Comparison of ENCODE assay signal across 24 cellular contexts in the genomic region with DNA sequence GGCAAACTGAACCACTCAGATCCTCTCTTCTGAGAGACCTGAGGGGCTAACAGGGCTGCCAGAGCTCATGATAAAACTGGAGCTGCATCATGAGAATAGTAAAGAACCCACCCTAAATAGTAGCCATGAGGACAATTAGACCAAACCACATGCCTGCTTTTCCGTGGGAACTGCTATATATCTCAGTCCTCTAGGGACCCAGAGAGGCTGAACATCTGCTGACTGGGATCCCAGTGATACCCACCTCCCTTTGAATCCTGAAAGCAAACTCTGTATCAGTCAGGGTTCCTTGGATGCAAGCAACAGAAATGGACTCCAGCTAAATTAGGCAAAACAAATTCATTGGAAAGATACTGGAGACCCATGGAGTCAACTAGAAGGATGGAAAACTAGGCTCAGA. TPM values are rescaled to one million over a fixed set of nuclear protein-coding genes. Genes with fewer than 3 reads are reported as not detected.
DNase-seq lines count a peak whose midpoint lies in the region; ATAC-seq, FAIRE-seq and TF ChIP-seq lines count a peak whose summit lies in the region.
"Had no signal": no experiment of that assay in that cellular context is flagged by ENCODE, and none has a peak within 500 bp of the region (broad histone marks: within the 10 kb centered on the region; RNA-seq: fewer than 3 reads in every experiment).

No MANE protein-coding gene starts in this region.

- 82% methylated on average over 1 of the region's 1 CpG for WGBS in A549 (ENCODE audit: missing lambda C conversion rate)

- FAIRE-seq in A549 (lab: Jason Lieb, UNC): no peak
- FAIRE-seq: colon had no signal

- no peaks in the 10 kb centered on the region for H4K20me1 ChIP-seq in GM23338 (replicated peaks; ENCODE audit: insufficient read depth)

- intact Hi-C loops in head of caudate nucleus (cut with DNase I): no loop called here

- H3K4me2 ChIP-seq in A549: peak overlapping the region; percentile 47; the same call in 2 of the 3 replicates
- H3K4me2 ChIP-seq in GM23338: no peak overlapping the region

- H3K9me3 Mint-ChIP-seq in GM23338: peaks cover 11% of the 10 kb centered on the region; the same call in 2 of the 3 replicates
- no peaks in the 10 kb centered on the region for H3K9me3 Mint-ChIP-seq in activated naive CD4-positive, alpha-beta T cell treated with anti-CD3 and anti-CD28 coated beads, Interleukin-2, amount 50 U/mL, for 72 hours
- H3K9me3 Mint-ChIP-seq: activated T-helper 17 cell treated with anti-CD3 and anti-CD28 coated beads, Interleukin-2, amount 50 U/mL, for 72 hours; stimulated activated naive B cell treated with anti-CD40 and anti-IgM and Interleukin-4, amounts not matched to agents 10 μg/mL and 1 μg/mL and 100 μg/mL, for 72 hours had no signal

- no peaks in the 10 kb centered on the region for H3K36me3 ChIP-seq in GM23338 (ENCODE audit: insufficient read depth)
- H3K36me3 ChIP-seq in WERI-Rb-1: no peaks in the 10 kb centered on the region
- H3K36me3 ChIP-seq: left ventricle myocardium inferior had no signal

- no peak for TF ChIP-seq EP300 in A549 (IDR thresholded peaks at IDR 0.05)

- H3K27ac Mint-ChIP-seq in GM23338: no peak overlapping the region
- H3K27ac Mint-ChIP-seq in activated naive CD4-positive, alpha-beta T cell treated with anti-CD3 and anti-CD28 coated beads, Interleukin-2, amount 50 U/mL, for 72 hours: no peak overlapping the region
- H3K27ac Mint-ChIP-seq: activated T-helper 17 cell treated with anti-CD3 and anti-CD28 coated beads, Interleukin-2, amount 50 U/mL, for 72 hours; brain; CD4-positive, CD25-positive, alpha-beta regulatory T cell; nephron; stimulated activated naive B cell treated with anti-CD40 and anti-IgM and Interleukin-4, amounts not matched to agents 10 μg/mL and 1 μg/mL and 100 μg/mL, for 72 hours had no signal

- no peak overlapping the region for H2AFZ ChIP-seq in GM23338
- H2AFZ ChIP-seq: parathyroid adenoma had no signal

- H3K4me1 ChIP-seq in A549 (peaks cover 28% of the 10 kb centered on the region), GM23338 (ENCODE audit: insufficient read depth) (peaks cover 7% of the 10 kb centered on the region; the same call in 1 of the 2 replicates)
- H3K4me1 ChIP-seq: testis had no signal

- H3K27me3 Mint-ChIP-seq in GM23338 (ENCODE audit: insufficient read depth, low read depth, poor library complexity): peaks cover 15% of the 10 kb centered on the region
- H3K27me3 Mint-ChIP-seq: activated T-helper 17 cell treated with anti-CD3 and anti-CD28 coated beads, Interleukin-2, amount 50 U/mL, for 72 hours; CD4-positive, CD25-positive, alpha-beta regulatory T cell had no signal

- H3K4me3 Mint-ChIP-seq in GM23338: no peak overlapping the region
- H3K4me3 Mint-ChIP-seq: activated T-helper 17 cell treated with anti-CD3 and anti-CD28 coated beads, Interleukin-2, amount 50 U/mL, for 72 hours; brain; nephron; stimulated activated naive B cell treated with anti-CD40 and anti-IgM and Interleukin-4, amounts not matched to agents 10 μg/mL and 1 μg/mL and 100 μg/mL, for 72 hours had no signal

- no peak for TF ChIP-seq CTCF in A549 (IDR thresholded peaks at IDR 0.05)
- TF ChIP-seq CTCF in GM23338 (conservative IDR thresholded peaks at IDR 0.05; ENCODE audit: low read depth in 2 of 2): no peak
- TF ChIP-seq CTCF in WERI-Rb-1 (IDR thresholded peaks at IDR 0.05; ENCODE audit: low read depth, low read length): peak; percentile 12; the same call in 1 of the 2 replicates

- H3K79me2 ChIP-seq in GM23338 (replicated peaks; ENCODE audit: insufficient read depth): no peaks in the 10 kb centered on the region
- H3K79me2 ChIP-seq: parathyroid adenoma had no signal

- no peaks in the 10 kb centered on the region for H3K27me3 ChIP-seq in GM23338 (ENCODE audit: insufficient read depth)
- no peaks in the 10 kb centered on the region for H3K27me3 ChIP-seq in WERI-Rb-1 (ENCODE audit: insufficient read depth, low read depth, severe bottlenecking)
- H3K27me3 ChIP-seq: testis had no signal

- H3K9me2 ChIP-seq in GM23338 (ENCODE audit: insufficient read depth): no peaks in the 10 kb centered on the region

- CTCF ChIA-PET in A549 (lab: Yijun Ruan, JAX): interaction anchor here (5.6 kb wide), 1 partner anchor 13 kb away, joined by 28 read pairs; no protein-coding TSS in a partner anchor

- POLR2A ChIA-PET in A549 (lab: Yijun Ruan, JAX): interaction anchor here (1.2 kb wide), 1 partner anchor 81 kb away, joined by 5 read pairs; a partner anchor contains a TSS

- peaks cover 31% of the 10 kb centered on the region for H3K36me3 Mint-ChIP-seq in GM23338 (ENCODE audit: low read depth)
- H3K36me3 Mint-ChIP-seq in activated naive CD4-positive, alpha-beta T cell treated with anti-CD3 and anti-CD28 coated beads, Interleukin-2, amount 50 U/mL, for 72 hours: peaks cover 0 to 5% of the 10 kb centered on the region in 2 donors

- H3K4me3 ChIP-seq in A549 (no peak overlapping the region), GM23338 (no peak overlapping the region), WERI-Rb-1 (ENCODE audit: low read depth, low read length) (no peak overlapping the region)
- H3K4me3 ChIP-seq: left ventricle myocardium inferior, SK-N-MC, testis had no signal

- DNase-seq in A549 (ENCODE audit: low read depth in 1 of 2, low spot score in 1 of 2): no peak
- DNase-seq in GM23338 (ENCODE audit: low spot score): no peak
- DNase-seq in WERI-Rb-1: no peak
- no peak for DNase-seq in activated naive CD4-positive, alpha-beta T cell treated with anti-CD3 and anti-CD28 coated beads, Interleukin-2, amount 50 U/mL, for 72 hours (ENCODE audit: low spot score in 2 of 2)
- no peak for DNase-seq in head of caudate nucleus
- DNase-seq: activated CD4-positive, alpha-beta T cell treated with anti-CD3 and anti-CD28 coated beads, Interleukin-2, amount 50 U/mL, for 1 hour; CD4-positive, CD25-positive, alpha-beta regulatory T cell; GF-D8; left ventricle myocardium inferior; NCI-H1436; NCI-H748 treated with DMSO at 0.1 percent for 48 hours; stimulated activated CD4-positive, alpha-beta T cell treated with anti-CD3 and anti-CD28 coated beads, Interleukin-1b, Interleukin-23, amount 100 ng/mL, for 48 hours; stimulated activated naive B cell treated with anti-CD40 and anti-IgM and Interleukin-4, amounts not matched to agents 10 μg/mL and 1 μg/mL and 100 μg/mL, for 72 hours; T-helper 2 cell; testis had no signal

- H3K4me1 Mint-ChIP-seq in GM23338: peaks cover 15% of the 10 kb centered on the region

- no peak for TF ChIP-seq RAD21 in A549 (conservative IDR thresholded peaks at IDR 0.05 in 1 of 2, IDR thresholded peaks at IDR 0.05 in 1 of 2)

- TF ChIP-seq POLR2A in A549 (IDR thresholded peaks at IDR 0.05; ENCODE audit: low read length): no peak

- ATAC-seq in A549 (peak in 1 of 2 experiments; percentile 37; a peak in 3 of 6 replicates), GM23338 (peak; percentile 47; the same call in 2 of the 3 replicates), esophagus mucosa (no peak)
- ATAC-seq in activated naive CD4-positive, alpha-beta T cell treated with anti-CD3 and anti-CD28 coated beads, Interleukin-2, amount 50 U/mL, for 72 hours: no peak
- ATAC-seq: activated T-helper 17 cell treated with anti-CD3 and anti-CD28 coated beads, Interleukin-2, amount 50 U/mL, for 72 hours; stimulated activated naive B cell treated with anti-CD40 and anti-IgM and Interleukin-4, amounts not matched to agents 10 μg/mL and 1 μg/mL and 100 μg/mL, for 72 hours had no signal

- H3K27ac ChIP-seq in A549 (peak overlapping the region; percentile 56 to 72), GM23338 (ENCODE audit: low read depth) (no peak overlapping the region), WERI-Rb-1 (no peak overlapping the region)
- H3K27ac ChIP-seq: left ventricle myocardium inferior, parathyroid adenoma, SK-N-MC, testis had no signal

- H3K9me3 ChIP-seq in A549: peaks cover 4% of the 10 kb centered on the region; the same call in 1 of the 3 replicates
- H3K9me3 ChIP-seq in WERI-Rb-1 (ENCODE audit: severe bottlenecking): no peaks in the 10 kb centered on the region
- H3K9me3 ChIP-seq: testis had no signal

- H3F3A ChIP-seq in GM23338 (replicated peaks; ENCODE audit: low read depth): no peaks in the 10 kb centered on the region

RNA-seq across cellular contexts. Expression of a gene that starts 6.5 kb away (rescaled TPM):
- polyA plus RNA-seq in A549 (2011; rRNA removed) (44.0 and 74.5 TPM in 2 replicates), A549 (2017; fragmentation: RNase III; extraction: RNeasy Plus Mini Kit Qiagen cat#74134 plus additional on column Dnase treatment) (73.4 to 131 TPM (median 121 TPM) in 3 replicates), GM23338 (2016; fragmentation: Nextera tagmentation; extraction: Ambion mirVana) (942 and 1,099 TPM in 2 replicates)
- polyA plus RNA-seq in A549 (2012; cell fraction: cytosol; rRNA removed): 137 and 141 TPM in 2 replicates
- 101 and 209 TPM in 2 replicates for polyA plus RNA-seq in A549 (2012; cell fraction: nucleus; rRNA removed)
- polyA minus RNA-seq in A549 (2011; rRNA and poly(A)+ RNA removed): 203 and 212 TPM in 2 replicates
- total RNA-seq in GM23338 (2014; rRNA removed; shearing (Covaris generic)): 187 and 293 TPM in 2 replicates
- 10 to 100 TPM; 13.3 to 28.3 TPM for total RNA-seq in activated naive CD4-positive, alpha-beta T cell treated with anti-CD3 and anti-CD28 coated beads, Interleukin-2, amount 50 U/mL, for 72 hours
- total RNA-seq in esophagus mucosa: 603 TPM

RNA-seq across cellular contexts. Expression of a gene that starts 19.1 kb away (rescaled TPM):
- polyA plus RNA-seq in A549 (2011; rRNA removed): not detected in 2 replicates
- polyA plus RNA-seq in A549 (2012; cell fraction: cytosol; rRNA removed): not detected in 2 replicates
- not detected in 2 replicates for polyA plus RNA-seq in A549 (2012; cell fraction: nucleus; rRNA removed)
- not detected in 3 replicates for polyA plus RNA-seq in A549 (2017; fragmentation: RNase III; extraction: RNeasy Plus Mini Kit Qiagen cat#74134 plus additional on column Dnase treatment)
- polyA minus RNA-seq in A549 (2011; rRNA and poly(A)+ RNA removed): not detected in 2 replicates
- total RNA-seq in GM23338 (2014; rRNA removed; shearing (Covaris generic)): 52.3 and 54.5 TPM in 2 replicates
- polyA plus RNA-seq in GM23338 (2016; fragmentation: Nextera tagmentation; extraction: Ambion mirVana): 425 and 442 TPM in 2 replicates
- total RNA-seq in activated naive CD4-positive, alpha-beta T cell treated with anti-CD3 and anti-CD28 coated beads, Interleukin-2, amount 50 U/mL, for 72 hours: not detected
- total RNA-seq in esophagus mucosa: 5.0 TPM
- total RNA-seq: activated T-helper 17 cell treated with anti-CD3 and anti-CD28 coated beads, Interleukin-2, amount 50 U/mL, for 72 hours; CD4-positive, CD25-positive, alpha-beta regulatory T cell; left ventricle myocardium inferior; MCF 10A; testis had no signal
- polyA plus RNA-seq: AG04450; CD4-positive, CD25-positive, alpha-beta regulatory T cell had no signal

RNA-seq across cellular contexts. Expression of a gene that starts 20.9 kb away (rescaled TPM):
- polyA plus RNA-seq in A549 (2011; rRNA removed): not detected in 2 replicates
- polyA plus RNA-seq in A549 (2012; cell fraction: cytosol; rRNA removed): not detected in 2 replicates
- polyA plus RNA-seq in A549 (2012; cell fraction: nucleus; rRNA removed): not detected in 2 replicates
- polyA plus RNA-seq in A549 (2017; fragmentation: RNase III; extraction: RNeasy Plus Mini Kit Qiagen cat#74134 plus additional on column Dnase treatment): not detected in 3 replicates
- polyA minus RNA-seq in A549 (2011; rRNA and poly(A)+ RNA removed): not detected in 2 replicates
- 176 and 184 TPM in 2 replicates for total RNA-seq in GM23338 (2014; rRNA removed; shearing (Covaris generic))
- polyA plus RNA-seq in GM23338 (2016; fragmentation: Nextera tagmentation; extraction: Ambion mirVana): 1,014 and 1,104 TPM in 2 replicates
- 1 to 10 TPM in 1 of 2 donors, not detected in 1; 3.4 TPM for total RNA-seq in activated naive CD4-positive, alpha-beta T cell treated with anti-CD3 and anti-CD28 coated beads, Interleukin-2, amount 50 U/mL, for 72 hours
- total RNA-seq in esophagus mucosa: 26.3 TPM
- total RNA-seq: activated T-helper 17 cell treated with anti-CD3 and anti-CD28 coated beads, Interleukin-2, amount 50 U/mL, for 72 hours; CD4-positive, CD25-positive, alpha-beta regulatory T cell; left ventricle myocardium inferior; MCF 10A had no signal
- polyA plus RNA-seq: AG04450; CD4-positive, CD25-positive, alpha-beta regulatory T cell had no signal

RNA-seq across cellular contexts. Expression of a gene that starts 31.0 kb away (rescaled TPM):
- polyA plus RNA-seq in A549 (2011; rRNA removed) (4.1 and 5.6 TPM in 2 replicates), A549 (2017; fragmentation: RNase III; extraction: RNeasy Plus Mini Kit Qiagen cat#74134 plus additional on column Dnase treatment) (6.8 to 11.3 TPM (median 10.8 TPM) in 3 replicates), GM23338 (2016; fragmentation: Nextera tagmentation; extraction: Ambion mirVana) (107 and 118 TPM in 2 replicates)
- 4.0 and 4.6 TPM in 2 replicates for polyA plus RNA-seq in A549 (2012; cell fraction: cytosol; rRNA removed)
- polyA plus RNA-seq in A549 (2012; cell fraction: nucleus; rRNA removed): 1.4 and 2.7 TPM in 2 replicates
- polyA minus RNA-seq in A549 (2011; rRNA and poly(A)+ RNA removed): 2.4 and 4.3 TPM in 2 replicates
- 7.3 and 7.4 TPM in 2 replicates for total RNA-seq in GM23338 (2014; rRNA removed; shearing (Covaris generic))
- 10 to 100 TPM in 1 of 2 donors, 1 to 10 TPM in 1; 7.5 to 11.5 TPM for total RNA-seq in activated naive CD4-positive, alpha-beta T cell treated with anti-CD3 and anti-CD28 coated beads, Interleukin-2, amount 50 U/mL, for 72 hours
- total RNA-seq in esophagus mucosa: 3.7 TPM

RNA-seq across cellular contexts. Expression of a gene that starts 37.1 kb away (rescaled TPM):
- not detected in 2 replicates for polyA plus RNA-seq in A549 (2011; rRNA removed)
- not detected in 2 replicates for polyA plus RNA-seq in A549 (2012; cell fraction: cytosol; rRNA removed)
- polyA plus RNA-seq in A549 (2012; cell fraction: nucleus; rRNA removed): not detected in 2 replicates
- not detected in 3 replicates for polyA plus RNA-seq in A549 (2017; fragmentation: RNase III; extraction: RNeasy Plus Mini Kit Qiagen cat#74134 plus additional on column Dnase treatment)
- polyA minus RNA-seq in A549 (2011; rRNA and poly(A)+ RNA removed): not detected in 2 replicates
- total RNA-seq in GM23338 (2014; rRNA removed; shearing (Covaris generic)): not detected in 2 replicates
- polyA plus RNA-seq in GM23338 (2016; fragmentation: Nextera tagmentation; extraction: Ambion mirVana): not detected in 2 replicates
- not detected for total RNA-seq in activated naive CD4-positive, alpha-beta T cell treated with anti-CD3 and anti-CD28 coated beads, Interleukin-2, amount 50 U/mL, for 72 hours
- total RNA-seq in esophagus mucosa: not detected
- total RNA-seq: activated T-helper 17 cell treated with anti-CD3 and anti-CD28 coated beads, Interleukin-2, amount 50 U/mL, for 72 hours; CD4-positive, CD25-positive, alpha-beta regulatory T cell; left ventricle myocardium inferior; MCF 10A; testis had no signal
- polyA plus RNA-seq: AG04450; CD4-positive, CD25-positive, alpha-beta regulatory T cell had no signal

Comparison
In these comparisons a context has a peak if more than half of its experiments do, and no peak if none do; other contexts are left out.
1. H3K27ac ChIP-seq: peak in A549 (2 of 2); none in GM23338 (single experiment) and WERI-Rb-1 (single experiment).